8 cellular contexts compared by ENCODE assay signal in the genomic region with DNA sequence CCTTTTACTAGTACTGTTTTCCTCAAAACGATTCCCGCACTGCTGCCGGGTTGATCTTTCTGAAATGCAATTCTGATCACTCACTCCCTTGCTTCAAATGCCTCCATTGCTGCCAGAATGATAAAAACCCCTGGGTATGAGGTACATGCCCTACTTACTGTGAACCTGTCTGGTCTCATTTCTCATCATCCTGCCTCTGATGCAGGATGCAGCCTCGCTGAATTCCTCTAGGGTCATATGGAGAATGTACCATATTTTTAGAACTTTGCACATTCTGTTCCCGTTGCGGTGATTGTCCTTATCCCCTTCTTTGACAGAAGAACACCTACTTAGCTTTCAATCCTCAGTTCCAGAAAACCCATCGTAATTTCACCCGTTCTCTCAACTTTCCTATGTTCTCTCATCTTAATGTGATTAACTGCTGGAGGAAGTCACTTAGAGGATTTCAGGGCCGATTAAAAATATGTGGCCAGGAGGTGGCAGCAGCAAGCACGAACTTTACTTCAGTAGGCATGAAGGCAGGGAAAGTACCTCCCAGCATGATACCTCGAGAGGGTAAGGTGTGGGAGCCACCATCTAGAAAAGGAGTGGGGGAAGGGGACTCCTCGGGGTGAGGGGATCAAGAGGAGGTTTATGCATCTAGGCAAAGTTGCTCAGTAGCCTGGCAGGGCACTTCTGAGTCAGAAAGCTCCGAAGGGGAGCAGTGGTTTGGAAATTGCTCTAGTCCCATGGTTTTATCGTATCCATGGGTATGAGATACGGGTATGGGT.
DNase-seq lines count a peak whose midpoint lies in the region; ATAC-seq and TF ChIP-seq lines count a peak whose summit lies in the region.

No MANE protein-coding gene starts in this region.

- ATAC-seq in HG03060 (IDR thresholded peaks at IDR 0.05; ENCODE audit: low read depth, unreplicated experiment) = peak; percentile 53
- peak; percentile 65 for ATAC-seq in Panc1
- peak; percentile 41 to 67 for ATAC-seq in lower lobe of right lung
- no peak for ATAC-seq in HG02588 (IDR thresholded peaks at IDR 0.05; ENCODE audit: unreplicated experiment)

- H3K27ac ChIP-seq in Panc1 (ENCODE audit: low read length) (no peak overlapping the region), mammary epithelial cell (ENCODE audit: insufficient read depth, low read depth, low read length) (no peak overlapping the region), lower lobe of right lung (no peak overlapping the region), tibial nerve (no peak overlapping the region)

- no TSS peak for BruUV-seq in Panc1 (replicated peaks; lab: Mats Ljungman, UMichigan)
- BruUV-seq in mammary epithelial cell (replicated peaks; lab: Mats Ljungman, UMichigan) = no TSS peak

- CTCF ChIA-PET in Panc1 (lab: Charles Lee) = no interaction called here
- CTCF ChIA-PET in mammary epithelial cell (lab: Charles Lee; ENCODE audit: low non-redundant PET) = no interaction called here

- peak; percentile 75 for TF ChIP-seq CTCF in Panc1 (IDR thresholded peaks at IDR 0.05)
- peak; percentile 49 to 66 for TF ChIP-seq CTCF in mammary epithelial cell (conservative IDR thresholded peaks at IDR 0.05 in 1 of 2, IDR thresholded peaks at IDR 0.05 in 1 of 2; ENCODE audit: extremely low read depth in 1 of 2, insufficient read depth in 1 of 2, low read depth in 1 of 2, low read length in 2 of 2)
- TF ChIP-seq CTCF in lower lobe of right lung (IDR thresholded peaks at IDR 0.05) = peak; percentile 43
- TF ChIP-seq CTCF in tibial nerve (IDR thresholded peaks at IDR 0.05) = peak; percentile 25 to 45 (median 30)

- no peak for TF ChIP-seq POLR2A in tibial nerve (IDR thresholded peaks at IDR 0.05)

- H2AFZ ChIP-seq in mammary epithelial cell (ENCODE audit: low read depth, low read length) = no peak overlapping the region

- peak; percentile 77 for DNase-seq in A172 (ENCODE audit: low spot score)
- peak; percentile 35 for DNase-seq in GDM1 (lab: John Stamatoyannopoulos, UW)
- peak; percentile 42 for DNase-seq in Panc1 (ENCODE audit: low read depth, low spot score)
- DNase-seq in mammary epithelial cell = peak; percentile 58
- no peak for DNase-seq in lower lobe of right lung
- DNase-seq in tibial nerve (ENCODE audit: low spot score in 2 of 2) = peak; percentile 29 to 64

- H3K9ac ChIP-seq in mammary epithelial cell (ENCODE audit: insufficient read depth, low read length) = no peak overlapping the region

- no peak overlapping the region for H3K4me3 ChIP-seq in Panc1 (ENCODE audit: low read depth in 2 of 2, low read length in 2 of 2)
- no peak overlapping the region for H3K4me3 ChIP-seq in mammary epithelial cell (replicated peaks in 1 of 3; ENCODE audit: insufficient read depth in 1 of 3, low read depth in 2 of 3, low read length in 3 of 3)
- no peak overlapping the region for H3K4me3 ChIP-seq in lower lobe of right lung
- no peak overlapping the region for H3K4me3 ChIP-seq in tibial nerve

- H3K9me3 ChIP-seq in Panc1 (ENCODE audit: control insufficient read depth, insufficient read depth, low read depth, low read length) (no peaks in the 10 kb centered on the region), mammary epithelial cell (replicated peaks; ENCODE audit: insufficient read depth, low read length) (no peaks in the 10 kb centered on the region), lower lobe of right lung (no peaks in the 10 kb centered on the region), tibial nerve (no peaks in the 10 kb centered on the region)

- intact Hi-C loops in Panc1 (cut with micrococcal nuclease; ENCODE audit: unreplicated experiment) (loop anchor here (5.0 kb wide), 1 partner anchor 700 kb away; no protein-coding TSS in a partner anchor), mammary epithelial cell (cut with micrococcal nuclease) (loop anchor here (1.0 to 10.0 kb wide), 7 partner anchors 299 to 1645 kb away; no protein-coding TSS in a partner anchor), lower lobe of right lung (cut with DNase I) (no loop called here)

- no peaks in the 10 kb centered on the region for H3K79me2 ChIP-seq in mammary epithelial cell (ENCODE audit: insufficient read depth, low read length)

- H3K4me1 ChIP-seq in Panc1 (ENCODE audit: control insufficient read depth, insufficient read depth, low read length) (no peaks in the 10 kb centered on the region), mammary epithelial cell (ENCODE audit: insufficient read depth, low read length) (no peaks in the 10 kb centered on the region), lower lobe of right lung (no peaks in the 10 kb centered on the region), tibial nerve (no peaks in the 10 kb centered on the region)

- in situ Hi-C loops in Panc1 (cut with HindIII; ENCODE audit: low pct_unique_long_range_greater_than_20kb, low sequenced_read_pairs) (no loop called here), mammary epithelial cell (cut with MboI; ENCODE audit: low sequenced_read_pairs in 2 of 2) (loop anchor here in 1 of 2 donors (25.0 kb wide), 1 partner anchor 710 kb away; no protein-coding TSS in a partner anchor)

- H3K4me2 ChIP-seq in mammary epithelial cell (ENCODE audit: insufficient read depth, low read depth, low read length) = no peak overlapping the region

- 65% methylated on average over 15 of the region's 15 CpGs for WGBS in mammary epithelial cell (ENCODE audit: low coverage, missing lambda C conversion rate)
- 58 to 60% methylated on average over 15 of the region's 15 CpGs for WGBS in tibial nerve, 2 donors

- H3K27me3 ChIP-seq in Panc1 (ENCODE audit: control insufficient read depth, insufficient read depth, low read length) (no peaks in the 10 kb centered on the region), mammary epithelial cell (ENCODE audit: insufficient read depth, low read length) (no peaks in the 10 kb centered on the region), lower lobe of right lung (ENCODE audit: low read depth) (no peaks in the 10 kb centered on the region), tibial nerve (no peaks in the 10 kb centered on the region)

- TF ChIP-seq EP300 in tibial nerve (IDR thresholded peaks at IDR 0.05) = no peak

- POLR2A ChIA-PET in Panc1 (lab: Charles Lee) = no interaction called here

- dilution Hi-C loops in mammary epithelial cell (cut with HindIII; ENCODE audit: low sequenced_read_pairs) = no loop called here

- H3K36me3 ChIP-seq in Panc1 (ENCODE audit: control insufficient read depth, insufficient read depth, low read length) = no peaks in the 10 kb centered on the region
- no peaks in the 10 kb centered on the region for H3K36me3 ChIP-seq in mammary epithelial cell (ENCODE audit: insufficient read depth, low read length)
- H3K36me3 ChIP-seq in lower lobe of right lung = no peaks in the 10 kb centered on the region
- no peaks in the 10 kb centered on the region for H3K36me3 ChIP-seq in tibial nerve

- no peaks in the 10 kb centered on the region for H4K20me1 ChIP-seq in mammary epithelial cell (ENCODE audit: insufficient read depth, low read length)
